In the genomic region with DNA sequence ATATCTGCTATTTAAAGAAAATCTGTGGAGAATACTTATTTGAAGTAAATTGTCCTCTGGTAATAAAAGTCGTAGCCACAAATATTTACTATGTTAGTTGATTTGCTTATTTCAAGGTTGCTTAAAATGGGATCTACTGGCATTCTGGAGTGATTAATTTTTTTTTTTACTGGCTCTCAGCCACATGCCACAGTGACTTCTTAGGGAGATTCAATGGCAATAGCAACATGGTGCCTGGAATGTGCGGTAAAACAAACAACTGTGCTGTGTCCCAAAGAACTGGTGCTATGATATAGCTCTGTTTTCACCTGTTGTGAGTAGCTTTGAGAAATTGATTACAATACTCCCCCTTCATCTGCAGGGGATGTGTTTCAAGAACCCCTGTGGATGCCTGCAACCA, we compare ENCODE assay signal across 33 cellular contexts.
"Had no signal": no experiment of that assay in that cellular context is flagged by ENCODE, and none has a peak within 500 bp of the region (broad histone marks: within the 10 kb centered on the region; RNA-seq: fewer than 3 reads in every experiment).

No MANE protein-coding gene starts in this region.

- H3K27ac ChIP-seq: adrenal gland, coronary artery, dorsolateral prefrontal cortex, left lung, lower lobe of right lung, pancreas, prostate gland, stomach, thyroid gland, WERI-Rb-1 had no signal

- H3K4me1 Mint-ChIP-seq: activated CD4-positive, alpha-beta T cell treated with anti-CD3 and anti-CD28 coated beads, Interleukin-2, amount 10 ng/mL, durations not matched to agents 24 days and 14 days; activated naive CD8-positive, alpha-beta T cell treated with anti-CD3 and anti-CD28 coated beads for 36 hours; brain; naive thymus-derived CD8-positive, alpha-beta T cell; stimulated activated memory B cell treated with anti-CD40 and anti-IgM and Interleukin-4, amounts not matched to agents 10 μg/mL and 1 μg/mL and 100 μg/mL, for 72 hours had no signal

- H3K9me3 ChIP-seq: adrenal gland, left lung, lower lobe of right lung, pancreas, prostate gland, stomach, thyroid gland had no signal

- H3K36me3 ChIP-seq: adrenal gland, left lung, lower lobe of right lung, pancreas, prostate gland, stomach, thyroid gland, WERI-Rb-1 had no signal

- H3K4me3 ChIP-seq: adrenal gland, coronary artery, dorsolateral prefrontal cortex, left lung, lower lobe of right lung, pancreas, prostate gland, stomach, thyroid gland had no signal

- H3K27me3 Mint-ChIP-seq: activated CD4-positive, alpha-beta memory T cell treated with anti-CD3 and anti-CD28 coated beads for 36 hours; activated CD4-positive, alpha-beta T cell treated with anti-CD3 and anti-CD28 coated beads, Interleukin-2, amount 10 ng/mL, durations not matched to agents 24 days and 14 days; stimulated activated memory B cell treated with anti-CD40 and anti-IgM and Interleukin-4, amounts not matched to agents 10 μg/mL and 1 μg/mL and 100 μg/mL, for 72 hours had no signal

- H3K9me3 Mint-ChIP-seq: activated CD4-positive, alpha-beta memory T cell treated with anti-CD3 and anti-CD28 coated beads for 36 hours; activated CD4-positive, alpha-beta T cell treated with anti-CD3 and anti-CD28 coated beads, Interleukin-2, amount 10 ng/mL, durations not matched to agents 24 days and 14 days; activated naive CD4-positive, alpha-beta T cell treated with anti-CD3 and anti-CD28 coated beads for 36 hours; activated naive CD8-positive, alpha-beta T cell treated with anti-CD3 and anti-CD28 coated beads for 36 hours; activated T-helper 1 cell treated with anti-CD3 and anti-CD28 coated beads, Interleukin-12 subunit alpha, Interleukin-12 subunit beta, Interleukin-2, Interleukin-4 antibody, amounts not matched to agents 30 ng/mL and 10 ng/mL and 1 ng/mL, durations not matched to agents 14 hours and 24 hours and 36 hours; neural crest cell; stimulated activated memory B cell treated with anti-CD40 and anti-IgM and Interleukin-4, amounts not matched to agents 10 μg/mL and 1 μg/mL and 100 μg/mL, for 72 hours had no signal

- ATAC-seq: left lung; lower lobe of right lung; naive thymus-derived CD8-positive, alpha-beta T cell; pancreas; sciatic nerve; stimulated activated memory B cell treated with anti-CD40 and anti-IgM and Interleukin-4, amounts not matched to agents 10 μg/mL and 1 μg/mL and 100 μg/mL, for 72 hours had no signal

- H3K27me3 ChIP-seq: adrenal gland, dorsolateral prefrontal cortex, left lung, pancreas, stomach, thyroid gland had no signal

- H3K4me3 Mint-ChIP-seq: activated CD4-positive, alpha-beta memory T cell treated with anti-CD3 and anti-CD28 coated beads for 36 hours; activated CD4-positive, alpha-beta T cell treated with anti-CD3 and anti-CD28 coated beads, Interleukin-2, amount 10 ng/mL, durations not matched to agents 24 days and 14 days; activated naive CD4-positive, alpha-beta T cell treated with anti-CD3 and anti-CD28 coated beads for 36 hours; activated naive CD8-positive, alpha-beta T cell treated with anti-CD3 and anti-CD28 coated beads for 36 hours; activated T-helper 1 cell treated with anti-CD3 and anti-CD28 coated beads, Interleukin-12 subunit alpha, Interleukin-12 subunit beta, Interleukin-2, Interleukin-4 antibody, amounts not matched to agents 30 ng/mL and 10 ng/mL and 1 ng/mL, durations not matched to agents 14 hours and 24 hours and 36 hours; brain; naive thymus-derived CD8-positive, alpha-beta T cell; neural crest cell; stimulated activated memory B cell treated with anti-CD40 and anti-IgM and Interleukin-4, amounts not matched to agents 10 μg/mL and 1 μg/mL and 100 μg/mL, for 72 hours had no signal

- DNase-seq: activated CD4-positive, alpha-beta memory T cell treated with anti-CD3 and anti-CD28 coated beads for 36 hours; activated CD4-positive, alpha-beta T cell treated with anti-CD3 and anti-CD28 coated beads, Interleukin-2, amount 10 ng/mL, durations not matched to agents 24 days and 14 days; activated CD4-positive, CD25-positive, alpha-beta regulatory T cell treated with anti-CD3 and anti-CD28 coated beads, Interleukin-2, amount 50 U/mL, for 72 hours; activated CD8-positive, alpha-beta memory T cell treated with anti-CD3 and anti-CD28 coated beads, Interleukin-2, amount 50 U/mL, for 4 hours; activated effector memory CD4-positive, alpha-beta T cell treated with anti-CD3 and anti-CD28 coated beads, Interleukin-2, amount 50 U/mL, for 16 hours; activated naive CD4-positive, alpha-beta T cell treated with anti-CD3 and anti-CD28 coated beads for 36 hours; activated naive CD8-positive, alpha-beta T cell treated with anti-CD3 and anti-CD28 coated beads for 36 hours; activated T-cell treated with anti-CD3 and anti-CD28 coated beads, Interleukin-2, amount 50 U/mL, for 1 hour; adrenal gland; aorta; dorsolateral prefrontal cortex; effector memory CD4-positive, alpha-beta T cell; left lung; lower lobe of right lung; mesenchymal stem cell; naive thymus-derived CD8-positive, alpha-beta T cell; nucleus accumbens; pancreas; retina; small intestine; stimulated activated CD4-positive, alpha-beta T cell treated with anti-CD3 and anti-CD28 coated beads, Interleukin-4, amount 100 ng/mL, for 4 hours; stimulated activated CD8-positive, alpha-beta memory T cell treated with anti-CD3 and anti-CD28 coated beads, Interleukin-4, amount 100 ng/mL, for 48 hours; stomach; T1000; thyroid gland; WERI-Rb-1 had no signal

- H3K4me1 ChIP-seq: adrenal gland, left lung, lower lobe of right lung, pancreas, prostate gland, stomach, thyroid gland had no signal

- H3K36me3 Mint-ChIP-seq: activated CD4-positive, alpha-beta memory T cell treated with anti-CD3 and anti-CD28 coated beads for 36 hours; activated naive CD8-positive, alpha-beta T cell treated with anti-CD3 and anti-CD28 coated beads for 36 hours; brain; naive thymus-derived CD8-positive, alpha-beta T cell; stimulated activated memory B cell treated with anti-CD40 and anti-IgM and Interleukin-4, amounts not matched to agents 10 μg/mL and 1 μg/mL and 100 μg/mL, for 72 hours had no signal

- H3K27ac Mint-ChIP-seq: activated CD4-positive, alpha-beta memory T cell treated with anti-CD3 and anti-CD28 coated beads for 36 hours; activated CD4-positive, alpha-beta T cell treated with anti-CD3 and anti-CD28 coated beads, Interleukin-2, amount 10 ng/mL, durations not matched to agents 24 days and 14 days; activated naive CD4-positive, alpha-beta T cell treated with anti-CD3 and anti-CD28 coated beads for 36 hours; activated naive CD8-positive, alpha-beta T cell treated with anti-CD3 and anti-CD28 coated beads for 36 hours; activated T-helper 1 cell treated with anti-CD3 and anti-CD28 coated beads, Interleukin-12 subunit alpha, Interleukin-12 subunit beta, Interleukin-2, Interleukin-4 antibody, amounts not matched to agents 30 ng/mL and 10 ng/mL and 1 ng/mL, durations not matched to agents 14 hours and 24 hours and 36 hours; brain; naive thymus-derived CD8-positive, alpha-beta T cell; stimulated activated memory B cell treated with anti-CD40 and anti-IgM and Interleukin-4, amounts not matched to agents 10 μg/mL and 1 μg/mL and 100 μg/mL, for 72 hours had no signal
